ENCODE assay signal across 22 cellular contexts in the genomic region with DNA sequence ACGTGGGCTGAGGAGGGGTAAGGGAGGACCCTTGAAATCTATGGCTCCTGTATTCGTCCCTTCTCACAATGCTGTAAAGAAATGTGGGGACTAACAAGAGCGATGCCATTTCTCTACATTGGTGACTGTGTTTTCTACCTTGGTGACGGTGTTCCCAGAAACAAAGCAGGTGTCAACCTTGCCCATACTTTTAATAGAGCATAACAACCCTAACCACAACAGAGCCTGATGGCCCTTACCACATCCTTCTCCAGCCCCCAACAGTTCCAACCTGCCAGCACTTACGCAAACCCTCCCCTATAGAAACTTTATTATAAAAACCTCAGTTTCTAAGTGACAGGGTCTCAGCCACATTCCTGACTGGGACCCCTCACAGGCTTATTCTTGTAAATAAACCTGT. TPM values are rescaled to one million over a fixed set of nuclear protein-coding genes. Genes with fewer than 3 reads are reported as not detected.
DNase-seq lines count a peak whose midpoint lies in the region; ATAC-seq and TF ChIP-seq lines count a peak whose summit lies in the region.
"Had no signal": no experiment of that assay in that cellular context is flagged by ENCODE, and none has a peak within 500 bp of the region (broad histone marks: within the 10 kb centered on the region; RNA-seq: fewer than 3 reads in every experiment).

No MANE protein-coding gene starts in this region.

- intact Hi-C loops in CD8-positive, alpha-beta T cell (cut with DNase I, micrococcal nuclease), result no loop called here
- intact Hi-C loops in esophagus muscularis mucosa (cut with DNase I), result no loop called here

- H3K27ac Mint-ChIP-seq in CD8-positive, alpha-beta T cell, result peak overlapping the region; percentile 49
- H3K27ac Mint-ChIP-seq in activated naive CD8-positive, alpha-beta T cell treated with anti-CD3 and anti-CD28 coated beads, Interleukin-2, amount 50 U/mL, for 24 hours, result no peak overlapping the region
- H3K27ac Mint-ChIP-seq: H9 had no signal

- H3K4me3 ChIP-seq in BLaER1, result no peak overlapping the region
- H3K4me3 ChIP-seq in CD8-positive, alpha-beta T cell (ENCODE audit: low read depth, low read length), result no peak overlapping the region
- no peak overlapping the region for H3K4me3 ChIP-seq in esophagus muscularis mucosa
- H3K4me3 ChIP-seq: heart left ventricle, pancreas, sigmoid colon had no signal

- peak overlapping the region; percentile 53 for H3K4me2 ChIP-seq in BLaER1

- H3K36me3 Mint-ChIP-seq in CD8-positive, alpha-beta T cell, result no peaks in the 10 kb centered on the region
- H3K36me3 Mint-ChIP-seq in activated naive CD8-positive, alpha-beta T cell treated with anti-CD3 and anti-CD28 coated beads, Interleukin-2, amount 50 U/mL, for 24 hours (ENCODE audit: low read depth), result no peaks in the 10 kb centered on the region

- TF ChIP-seq CTCF in CD8-positive, alpha-beta T cell (IDR thresholded peaks at IDR 0.05), result no peak
- no peak for TF ChIP-seq CTCF in esophagus muscularis mucosa (IDR thresholded peaks at IDR 0.05)

- H3K36me3 ChIP-seq in BLaER1 (no peaks in the 10 kb centered on the region), esophagus muscularis mucosa (no peaks in the 10 kb centered on the region)
- no peaks in the 10 kb centered on the region for H3K36me3 ChIP-seq in CD8-positive, alpha-beta T cell (ENCODE audit: insufficient read depth, low read length)
- H3K36me3 ChIP-seq: heart left ventricle, pancreas, sigmoid colon had no signal

- H3K9me3 ChIP-seq in BLaER1, result no peaks in the 10 kb centered on the region
- no peaks in the 10 kb centered on the region for H3K9me3 ChIP-seq in CD8-positive, alpha-beta T cell (ENCODE audit: low read length)
- H3K9me3 ChIP-seq in esophagus muscularis mucosa, result no peaks in the 10 kb centered on the region
- H3K9me3 ChIP-seq: heart left ventricle, pancreas, sigmoid colon had no signal

- POLR2A ChIA-PET in CD8-positive, alpha-beta T cell (lab: Charles Lee), result no interaction called here

- peaks cover 17% of the 10 kb centered on the region for H3K4me1 ChIP-seq in BLaER1
- peaks cover 16% of the 10 kb centered on the region for H3K4me1 ChIP-seq in CD8-positive, alpha-beta T cell (ENCODE audit: insufficient read depth, low read length)
- H3K4me1 ChIP-seq in esophagus muscularis mucosa, result peaks cover 3 to 19% (median 17%) of the 10 kb centered on the region in 4 donors
- H3K4me1 ChIP-seq: pancreas had no signal

- no peak overlapping the region for H3K4me3 Mint-ChIP-seq in CD8-positive, alpha-beta T cell
- no peak overlapping the region for H3K4me3 Mint-ChIP-seq in activated naive CD8-positive, alpha-beta T cell treated with anti-CD3 and anti-CD28 coated beads, Interleukin-2, amount 50 U/mL, for 24 hours
- H3K4me3 Mint-ChIP-seq: H9 had no signal

- H3K27me3 ChIP-seq in BLaER1 (no peaks in the 10 kb centered on the region; the same call in 1 of the 2 replicates), esophagus muscularis mucosa (no peaks in the 10 kb centered on the region)
- H3K27me3 ChIP-seq in CD8-positive, alpha-beta T cell (ENCODE audit: insufficient read depth, low read length), result no peaks in the 10 kb centered on the region
- H3K27me3 ChIP-seq: heart left ventricle, pancreas had no signal

- no peaks in the 10 kb centered on the region for H3K27me3 Mint-ChIP-seq in CD8-positive, alpha-beta T cell (ENCODE audit: low read depth)
- H3K27me3 Mint-ChIP-seq in activated naive CD8-positive, alpha-beta T cell treated with anti-CD3 and anti-CD28 coated beads, Interleukin-2, amount 50 U/mL, for 24 hours, result peaks cover 3% of the 10 kb centered on the region

- ATAC-seq in CD8-positive, alpha-beta T cell, result peak; percentile 38
- ATAC-seq in HG03432 (IDR thresholded peaks at IDR 0.05; ENCODE audit: unreplicated experiment) (peak; percentile 33), HG03139 (IDR thresholded peaks at IDR 0.05; ENCODE audit: unreplicated experiment) (no peak)
- ATAC-seq in activated naive CD8-positive, alpha-beta T cell treated with anti-CD3 and anti-CD28 coated beads, Interleukin-2, amount 50 U/mL, for 24 hours, result peak; percentile 12
- ATAC-seq: heart left ventricle, HepG2, pancreas, Right ventricle myocardium inferior had no signal

- CTCF ChIA-PET in CD8-positive, alpha-beta T cell (lab: Charles Lee), result no interaction called here

- no peak overlapping the region for H3K9ac ChIP-seq in BLaER1

- peaks cover 27% of the 10 kb centered on the region for H3K4me1 Mint-ChIP-seq in CD8-positive, alpha-beta T cell (ENCODE audit: low read depth)
- H3K4me1 Mint-ChIP-seq in activated naive CD8-positive, alpha-beta T cell treated with anti-CD3 and anti-CD28 coated beads, Interleukin-2, amount 50 U/mL, for 24 hours, result peaks cover 29% of the 10 kb centered on the region

- TF ChIP-seq EP300 in esophagus muscularis mucosa (IDR thresholded peaks at IDR 0.05), result no peak

- H3K9me3 Mint-ChIP-seq in CD8-positive, alpha-beta T cell, result peaks cover 2% of the 10 kb centered on the region
- H3K9me3 Mint-ChIP-seq in activated naive CD8-positive, alpha-beta T cell treated with anti-CD3 and anti-CD28 coated beads, Interleukin-2, amount 50 U/mL, for 24 hours, result peaks cover 9% of the 10 kb centered on the region
- H3K9me3 Mint-ChIP-seq: H9 had no signal

- no peak overlapping the region for H3K27ac ChIP-seq in BLaER1
- H3K27ac ChIP-seq in CD8-positive, alpha-beta T cell (ENCODE audit: low read depth, low read length), result no peak overlapping the region
- no peak overlapping the region for H3K27ac ChIP-seq in esophagus muscularis mucosa (replicated peaks in 1 of 4)
- H3K27ac ChIP-seq: heart left ventricle, pancreas, sigmoid colon had no signal

- no peak for TF ChIP-seq POLR2A in esophagus muscularis mucosa (IDR thresholded peaks at IDR 0.05; ENCODE audit: low read depth)

- H4K20me1 ChIP-seq in BLaER1, result no peaks in the 10 kb centered on the region

- 89% methylated on average over 5 of the region's 5 CpGs for WGBS in esophagus muscularis mucosa

- no peak for DNase-seq in CD8-positive, alpha-beta T cell
- DNase-seq in activated naive CD8-positive, alpha-beta T cell treated with anti-CD3 and anti-CD28 coated beads, Interleukin-2, amount 50 U/mL, for 24 hours, result no peak
- DNase-seq in esophagus muscularis mucosa (ENCODE audit: extremely low spot score) (no peak), NCI-H524 treated with DMSO at 0.1 percent for 48 hours (lab: John Stamatoyannopoulos, UW) (no peak), OCI-M1 (lab: John Stamatoyannopoulos, UW) (no peak)
- DNase-seq: amniotic stem cell, Calu3, cerebellar nuclear complex, H9, heart left ventricle, NCI-H146, NCI-H226, pancreas, sigmoid colon had no signal

RNA-seq across cellular contexts. Expression of gene ADCYAP1R1, which starts 28.2 kb away (rescaled TPM):
- total RNA-seq in CD8-positive, alpha-beta T cell, result not detected
- 10 to 100 TPM; 10.2 to 35.3 (median 25.7) TPM for total RNA-seq in esophagus muscularis mucosa
- total RNA-seq: Calu3, HepG2, lung microvascular endothelial cell, M059J, myocyte had no signal

Comparison
In these comparisons a context has a peak if more than half of its experiments do, and no peak if none do; other contexts are left out.
1. RNA of gene ADCYAP1R1, which starts 28.2 kb away (total RNA-seq): 10.2 to 35.3 TPM in esophagus muscularis mucosa; not detected in CD8-positive, alpha-beta T cell; every median in the first group is over 10 times any median in the second.